Comparison of ENCODE assay signal across 1 cellular context in genomic region chr14:75234173-75234855, GRCh38.
TF ChIP-seq lines count a peak whose summit lies in the region.

No MANE protein-coding gene starts in this region.

TF ChIP-seq in A549, 52 proteins besides CTCF, POLR2A, EP300 and RAD21 (continued from another document):
- TF ChIP-seq REST (IDR thresholded peaks at IDR 0.05) (no peak), PHF8 (IDR thresholded peaks at IDR 0.05; ENCODE audit: borderline replicate concordance, low read depth) (no peak), RCOR1 (IDR thresholded peaks at IDR 0.05; ENCODE audit: low read depth, low read length) (no peak), BHLHE40 (IDR thresholded peaks at IDR 0.05; ENCODE audit: low read depth, low read length) (no peak), HEYL (CRISPR knock-in tag; IDR thresholded peaks at IDR 0.05) (no peak)
- TF ChIP-seq, protein P1, sequence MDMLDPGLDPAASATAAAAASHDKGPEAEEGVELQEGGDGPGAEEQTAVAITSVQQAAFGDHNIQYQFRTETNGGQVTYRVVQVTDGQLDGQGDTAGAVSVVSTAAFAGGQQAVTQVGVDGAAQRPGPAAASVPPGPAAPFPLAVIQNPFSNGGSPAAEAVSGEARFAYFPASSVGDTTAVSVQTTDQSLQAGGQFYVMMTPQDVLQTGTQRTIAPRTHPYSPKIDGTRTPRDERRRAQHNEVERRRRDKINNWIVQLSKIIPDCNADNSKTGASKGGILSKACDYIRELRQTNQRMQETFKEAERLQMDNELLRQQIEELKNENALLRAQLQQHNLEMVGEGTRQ (IDR thresholded peaks at IDR 0.05) = no peak
